Comparison of ENCODE assay signal across 18 cellular contexts in the genomic region with DNA sequence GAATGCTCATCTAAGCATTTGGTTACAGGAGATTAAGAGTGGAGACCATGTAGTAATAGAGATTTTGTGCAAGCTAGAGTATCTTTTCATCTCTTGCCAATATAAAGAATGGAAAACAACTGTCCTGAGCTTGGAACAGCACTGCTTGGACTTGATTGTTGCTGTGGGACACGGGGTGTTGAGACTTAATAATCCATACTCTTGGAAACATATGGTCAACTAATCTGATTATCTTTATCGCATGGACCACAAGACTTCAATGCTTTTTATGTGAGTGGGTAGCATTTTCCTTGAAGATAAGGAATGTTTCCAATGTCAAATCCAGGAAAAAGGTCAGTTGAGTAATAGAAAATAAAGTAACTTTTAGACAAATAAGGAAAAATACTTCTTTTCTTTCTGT.
DNase-seq lines count a peak whose midpoint lies in the region; ATAC-seq and TF ChIP-seq lines count a peak whose summit lies in the region.
"Had no signal": no experiment of that assay in that cellular context is flagged by ENCODE, and none has a peak within 500 bp of the region (broad histone marks: within the 10 kb centered on the region; RNA-seq: fewer than 3 reads in every experiment).

No MANE protein-coding gene starts in this region.

- no peak overlapping the region for H3K9ac ChIP-seq in adipocyte (ENCODE audit: low read length)
- H3K9ac ChIP-seq: BLaER1 had no signal

- DNase-seq in NCI-H524 (lab: John Stamatoyannopoulos, UW) (peak; percentile 58 to 90), SK-N-DZ (ENCODE audit: low spot score) (peak; percentile 30), adipocyte (ENCODE audit: low read depth) (peak; percentile 6), retinal pigment epithelial cell (ENCODE audit: low read depth) (peak; percentile 57), NCI-H2227 (lab: John Stamatoyannopoulos, UW; ENCODE audit: unreplicated experiment) (no peak), NCI-H187 (lab: John Stamatoyannopoulos, UW) (no peak)
- DNase-seq: 8988T; CD4-positive, alpha-beta memory T cell; DMS79 treated with DMSO at 0.1 percent for 48 hours; GF-D8; GOT3; H7; HFFc6 had no signal

- H3K4me3 ChIP-seq in adipocyte (ENCODE audit: low read length) (no peak overlapping the region), retinal pigment epithelial cell (ENCODE audit: low read length) (no peak overlapping the region)
- H3K4me3 ChIP-seq: BLaER1 had no signal

- H3K27me3 ChIP-seq in adipocyte (replicated peaks; ENCODE audit: control insufficient read depth, insufficient read depth, low read length), result no peaks in the 10 kb centered on the region
- H3K27me3 ChIP-seq: BLaER1 had no signal

- TF ChIP-seq CTCF in retinal pigment epithelial cell (conservative IDR thresholded peaks at IDR 0.05; ENCODE audit: low read depth, low read length), result no peak

- no peak for ATAC-seq in HG02571 (IDR thresholded peaks at IDR 0.05; ENCODE audit: unreplicated experiment)
- ATAC-seq in GM19328 (IDR thresholded peaks at IDR 0.05; ENCODE audit: unreplicated experiment), result no peak
- ATAC-seq: HCT116, HepG2 had no signal

- H3K9me3 ChIP-seq in adipocyte (ENCODE audit: control insufficient read depth, low read length), result no peaks in the 10 kb centered on the region
- H3K9me3 ChIP-seq: BLaER1 had no signal

- peaks cover 15% of the 10 kb centered on the region for H3K4me1 ChIP-seq in adipocyte (ENCODE audit: control insufficient read depth, insufficient read depth, low read length)
- H3K4me1 ChIP-seq: BLaER1 had no signal

- H3K36me3 ChIP-seq in adipocyte (ENCODE audit: control insufficient read depth, insufficient read depth, low read length, severe bottlenecking), result no peaks in the 10 kb centered on the region
- H3K36me3 ChIP-seq: BLaER1 had no signal

Comparison
In these comparisons a context has a peak if more than half of its experiments do, and no peak if none do; other contexts are left out.
1. DNase-seq: peak in NCI-H524 (2 of 2), SK-N-DZ (single experiment), adipocyte (single experiment) and retinal pigment epithelial cell (single experiment); none in NCI-H2227 (single experiment) and NCI-H187 (0 of 2).